10 cellular contexts compared by ENCODE assay signal in the genomic region with DNA sequence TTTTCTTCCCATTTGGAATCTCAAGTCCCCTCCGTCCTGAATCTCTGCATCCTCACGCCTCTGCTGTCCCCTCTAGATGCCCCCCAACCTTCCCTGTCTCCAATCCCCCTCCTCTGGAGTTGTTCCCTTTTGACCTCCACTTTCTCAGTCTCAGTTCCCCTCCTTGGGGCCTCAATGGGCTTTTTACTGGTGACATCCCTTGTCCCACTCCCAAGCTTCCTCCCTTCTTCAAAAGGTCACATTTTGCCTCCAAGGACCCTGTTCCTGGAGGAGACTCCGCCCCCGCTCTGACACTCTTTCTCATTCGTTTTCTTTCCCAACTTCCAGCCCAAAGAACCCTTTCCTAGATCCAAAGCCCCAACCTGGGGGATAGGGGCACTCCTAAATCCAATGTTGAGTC. TPM values are rescaled to one million over a fixed set of nuclear protein-coding genes. Genes with fewer than 3 reads are reported as not detected.
DNase-seq lines count a peak whose midpoint lies in the region; ATAC-seq, FAIRE-seq and TF ChIP-seq lines count a peak whose summit lies in the region.
"Had no signal": no experiment of that assay in that cellular context is flagged by ENCODE, and none has a peak within 500 bp of the region (broad histone marks: within the 10 kb centered on the region; RNA-seq: fewer than 3 reads in every experiment).

No MANE protein-coding gene starts in this region.

- H3K9me3 ChIP-seq in keratinocyte (ENCODE audit: control insufficient read depth, low read depth, low read length): no peaks in the 10 kb centered on the region
- no peaks in the 10 kb centered on the region for H3K9me3 ChIP-seq in testis
- H3K9me3 ChIP-seq: mucosa of descending colon had no signal

- H3K4me1 Mint-ChIP-seq in activated CD4-positive, alpha-beta T cell treated with anti-CD3 and anti-CD28 coated beads, Interleukin-2, amount 10 ng/mL, durations not matched to agents 24 days and 14 days: peaks cover 17% of the 10 kb centered on the region

- TF ChIP-seq CTCF in keratinocyte (optimal IDR thresholded peaks at IDR 0.05 in 1 of 3, IDR thresholded peaks at IDR 0.05 in 1 of 3, conservative IDR thresholded peaks at IDR 0.05 in 1 of 3; ENCODE audit: extremely low read depth in 1 of 3, insufficient read depth in 2 of 3, low read length in 3 of 3): no peak
- TF ChIP-seq CTCF in testis (IDR thresholded peaks at IDR 0.05): no peak

- no peak for ATAC-seq in activated naive CD4-positive, alpha-beta T cell treated with anti-CD3 and anti-CD28 coated beads, Interleukin-2, amount 50 U/mL, for 72 hours
- ATAC-seq in GM19397 (IDR thresholded peaks at IDR 0.05; ENCODE audit: unreplicated experiment): no peak
- ATAC-seq in HG02973 (IDR thresholded peaks at IDR 0.05; ENCODE audit: unreplicated experiment): no peak
- ATAC-seq in GM18907 (IDR thresholded peaks at IDR 0.05; ENCODE audit: unreplicated experiment): no peak

- H3K79me2 ChIP-seq in keratinocyte (ENCODE audit: control insufficient read depth, insufficient read depth, low read length): peaks cover 39% of the 10 kb centered on the region

- no peak for FAIRE-seq in keratinocyte (lab: Jason Lieb, UNC)

- dilution Hi-C loops in keratinocyte (cut with MboI; ENCODE audit: extremely low pct_ligation_motif_present, low sequenced_read_pairs): no loop called here

- peak overlapping the region; percentile 86 for H3K27ac ChIP-seq in keratinocyte (ENCODE audit: control insufficient read depth, insufficient read depth, low read length)
- peak overlapping the region in 1 of 2 donors; percentile 84 for H3K27ac ChIP-seq in testis

- H3K27me3 Mint-ChIP-seq in activated CD4-positive, alpha-beta T cell treated with anti-CD3 and anti-CD28 coated beads, Interleukin-2, amount 10 ng/mL, durations not matched to agents 24 days and 14 days: no peaks in the 10 kb centered on the region

- H3K27me3 ChIP-seq in keratinocyte (ENCODE audit: control insufficient read depth, extremely low read depth, insufficient read depth, low read length): no peaks in the 10 kb centered on the region
- H3K27me3 ChIP-seq in testis: no peaks in the 10 kb centered on the region

- intact Hi-C loops in activated CD4-positive, alpha-beta T cell treated with anti-CD3 and anti-CD28 coated beads, Interleukin-2, amount 10 ng/mL, durations not matched to agents 24 days and 14 days (cut with micrococcal nuclease): loop anchor here (1.0 kb wide), 1 partner anchor 11 kb away; the partner anchor contains the start of gene ARHGAP35
- intact Hi-C loops in testis (cut with DNase I; ENCODE audit: low total_unique reads): no loop called here

- no peak for TF ChIP-seq POLR2A in testis (IDR thresholded peaks at IDR 0.05)

- peak overlapping the region; percentile 74 for H3K27ac Mint-ChIP-seq in activated CD4-positive, alpha-beta T cell treated with anti-CD3 and anti-CD28 coated beads, Interleukin-2, amount 10 ng/mL, durations not matched to agents 24 days and 14 days
- H3K27ac Mint-ChIP-seq in activated naive CD4-positive, alpha-beta T cell treated with anti-CD3 and anti-CD28 coated beads, Interleukin-2, amount 50 U/mL, for 72 hours: peak overlapping the region; percentile 82 to 93

- no peaks in the 10 kb centered on the region for H3K9me3 Mint-ChIP-seq in activated CD4-positive, alpha-beta T cell treated with anti-CD3 and anti-CD28 coated beads, Interleukin-2, amount 10 ng/mL, durations not matched to agents 24 days and 14 days
- no peaks in the 10 kb centered on the region for H3K9me3 Mint-ChIP-seq in activated naive CD4-positive, alpha-beta T cell treated with anti-CD3 and anti-CD28 coated beads, Interleukin-2, amount 50 U/mL, for 72 hours

- H4K20me1 ChIP-seq in keratinocyte (ENCODE audit: control insufficient read depth, extremely low read depth, insufficient read depth, low read length): peaks cover 5% of the 10 kb centered on the region

- H3K4me3 ChIP-seq in keratinocyte (ENCODE audit: control insufficient read depth in 2 of 3, extremely low read depth in 1 of 3, insufficient read depth in 2 of 3, low read depth in 1 of 3, low read length in 3 of 3): peak overlapping the region; percentile 59 to 91 (median 82)
- peak overlapping the region; percentile 76 to 94 for H3K4me3 ChIP-seq in testis

- H3K4me1 ChIP-seq in keratinocyte (ENCODE audit: control insufficient read depth, extremely low read depth, insufficient read depth, low read length): peaks cover 6% of the 10 kb centered on the region
- peaks cover 11% of the 10 kb centered on the region for H3K4me1 ChIP-seq in testis

- 29% methylated on average over 5 of the region's 5 CpGs for WGBS in testis, 2 donors

- peak overlapping the region; percentile 89 for H3K9ac ChIP-seq in keratinocyte (ENCODE audit: control insufficient read depth, extremely low read depth, insufficient read depth, low read length)

- H3K36me3 ChIP-seq in keratinocyte (ENCODE audit: control insufficient read depth in 2 of 2, extremely low read depth in 1 of 2, insufficient read depth in 2 of 2, low read length in 2 of 2): peaks cover 4 to 9% of the 10 kb centered on the region in 2 experiments
- H3K36me3 ChIP-seq in testis (ENCODE audit: low read depth, missing control alignments): no peaks in the 10 kb centered on the region

- H3K4me2 ChIP-seq in keratinocyte (ENCODE audit: control insufficient read depth, extremely low read depth, insufficient read depth, low read depth, low read length): peak overlapping the region; percentile 82

- H2AFZ ChIP-seq in keratinocyte (ENCODE audit: control insufficient read depth, low read length): no peak overlapping the region

- no peak for DNase-seq in activated CD4-positive, alpha-beta T cell treated with anti-CD3 and anti-CD28 coated beads, Interleukin-2, amount 10 ng/mL, durations not matched to agents 24 days and 14 days
- DNase-seq in activated CD4-positive, alpha-beta T cell treated with anti-CD3 and anti-CD28 coated beads for 48 hours: no peak
- DNase-seq in activated naive CD4-positive, alpha-beta T cell treated with anti-CD3 and anti-CD28 coated beads, Interleukin-2, amount 50 U/mL, for 72 hours (ENCODE audit: low spot score in 2 of 2): no peak
- DNase-seq in keratinocyte (ENCODE audit: low read depth, low spot score) (no peak), testis (no peak)
- DNase-seq: NCI-H1048 had no signal

- H3K4me3 Mint-ChIP-seq in activated CD4-positive, alpha-beta T cell treated with anti-CD3 and anti-CD28 coated beads, Interleukin-2, amount 10 ng/mL, durations not matched to agents 24 days and 14 days: peak overlapping the region; percentile 90

- no peaks in the 10 kb centered on the region for H3K9me1 ChIP-seq in keratinocyte (ENCODE audit: control insufficient read depth, extremely low read depth, insufficient read depth, low read length)

- peaks cover 9% of the 10 kb centered on the region for H3K36me3 Mint-ChIP-seq in activated CD4-positive, alpha-beta T cell treated with anti-CD3 and anti-CD28 coated beads, Interleukin-2, amount 10 ng/mL, durations not matched to agents 24 days and 14 days (ENCODE audit: low read depth)
- peaks cover 0 to 10% of the 10 kb centered on the region in 2 donors for H3K36me3 Mint-ChIP-seq in activated naive CD4-positive, alpha-beta T cell treated with anti-CD3 and anti-CD28 coated beads, Interleukin-2, amount 50 U/mL, for 72 hours

RNA-seq across cellular contexts. Expression of gene AP2S1, which starts 1.0 kb away (rescaled TPM):
- total RNA-seq in activated CD4-positive, alpha-beta T cell treated with anti-CD3 and anti-CD28 coated beads, Interleukin-2, amount 10 ng/mL, durations not matched to agents 24 days and 14 days: 100 and 112 TPM in 2 replicates
- 100 to 1,000 TPM; 114 to 116 TPM for total RNA-seq in activated naive CD4-positive, alpha-beta T cell treated with anti-CD3 and anti-CD28 coated beads, Interleukin-2, amount 50 U/mL, for 72 hours
- polyA plus RNA-seq in keratinocyte: 183 to 218 TPM (median 192 TPM) in 3 replicates
- polyA plus RNA-seq in keratinocyte (2011; ENCODE audit: low read depth): 55.4 TPM
- polyA plus RNA-seq in keratinocyte (2011; cell fraction: cytosol; rRNA removed): 153 and 244 TPM in 2 replicates
- 61.8 and 80.5 TPM in 2 replicates for polyA plus RNA-seq in keratinocyte (2011; cell fraction: nucleus; rRNA removed)
- 182 and 267 TPM in 2 replicates for polyA plus RNA-seq in keratinocyte (2012; ENCODE audit: low replicate concordance)
- 77.5 to 115 TPM (median 95.2 TPM) in 3 replicates for polyA minus RNA-seq in keratinocyte
- polyA minus RNA-seq in keratinocyte (2011; cell fraction: cytosol; rRNA and poly(A)+ RNA removed): 177 TPM
- 21.6 and 26.3 TPM in 2 replicates for polyA minus RNA-seq in keratinocyte (2011; cell fraction: nucleus; rRNA and poly(A)+ RNA removed)
- 100 to 1,000 TPM; 121 to 140 TPM for total RNA-seq in testis
- 127 TPM for polyA plus RNA-seq in testis (ENCODE audit: insufficient read depth, low read depth, low replicate concordance)

RNA-seq across cellular contexts. Expression of gene ARHGAP35, which starts 11.2 kb away (rescaled TPM):
- total RNA-seq in activated CD4-positive, alpha-beta T cell treated with anti-CD3 and anti-CD28 coated beads, Interleukin-2, amount 10 ng/mL, durations not matched to agents 24 days and 14 days: 21.9 and 25.6 TPM in 2 replicates
- total RNA-seq in activated naive CD4-positive, alpha-beta T cell treated with anti-CD3 and anti-CD28 coated beads, Interleukin-2, amount 50 U/mL, for 72 hours: 10 to 100 TPM; 20.7 to 24.3 TPM
- polyA plus RNA-seq in keratinocyte (14.3 to 21.7 TPM (median 19.5 TPM) in 3 replicates), testis (ENCODE audit: insufficient read depth, low read depth, low replicate concordance) (155 TPM)
- polyA plus RNA-seq in keratinocyte (2011; ENCODE audit: low read depth): 10.5 TPM
- polyA plus RNA-seq in keratinocyte (2011; cell fraction: cytosol; rRNA removed): 15.7 and 18.8 TPM in 2 replicates
- 39.3 and 40.4 TPM in 2 replicates for polyA plus RNA-seq in keratinocyte (2011; cell fraction: nucleus; rRNA removed)
- 14.8 and 26.2 TPM in 2 replicates for polyA plus RNA-seq in keratinocyte (2012; ENCODE audit: low replicate concordance)
- polyA minus RNA-seq in keratinocyte: 35.4 to 53.2 TPM (median 45.6 TPM) in 3 replicates
- polyA minus RNA-seq in keratinocyte (2011; cell fraction: cytosol; rRNA and poly(A)+ RNA removed): 20.0 TPM
- 33.8 and 54.2 TPM in 2 replicates for polyA minus RNA-seq in keratinocyte (2011; cell fraction: nucleus; rRNA and poly(A)+ RNA removed)
- 100 to 1,000 TPM in 1 of 2 donors, 10 to 100 TPM in 1; 71.9 to 112 TPM for total RNA-seq in testis
